In the genomic region with DNA sequence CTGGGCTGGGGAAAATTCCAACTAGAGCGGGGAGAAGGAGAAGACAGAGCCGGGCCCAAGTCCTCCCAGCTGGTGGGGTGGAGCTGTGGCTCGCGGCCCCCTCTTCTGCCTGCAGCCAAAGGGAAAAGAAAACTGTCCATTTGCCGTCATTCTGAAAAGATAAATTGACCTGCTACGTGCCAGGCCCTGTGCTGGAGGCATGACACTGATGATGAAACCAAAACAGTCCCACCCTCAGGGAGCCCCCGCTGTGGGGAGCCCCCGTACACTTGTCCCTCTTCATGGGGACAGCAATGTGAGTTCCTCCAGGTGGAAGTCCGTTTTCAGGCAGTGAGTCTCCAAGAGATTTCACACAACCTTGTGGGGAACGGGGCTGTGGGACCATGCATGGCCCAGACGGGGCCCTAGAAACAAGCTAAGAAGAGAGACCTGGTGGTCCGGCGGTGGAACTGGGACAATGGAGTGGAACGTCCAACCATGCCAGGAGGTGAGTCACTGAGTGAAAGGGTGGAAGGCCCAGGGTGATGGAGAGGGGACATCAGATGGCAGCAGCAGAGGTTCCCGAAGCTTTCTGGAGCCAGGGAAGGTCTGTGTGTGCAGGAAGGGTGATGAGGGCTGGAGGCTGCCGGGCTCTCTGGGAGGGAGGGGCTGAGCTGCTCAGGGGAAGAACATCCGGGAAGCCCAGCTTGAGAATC, we compare ENCODE assay signal across 21 cellular contexts.
DNase-seq lines count a peak whose midpoint lies in the region; ATAC-seq and TF ChIP-seq lines count a peak whose summit lies in the region.
"Had no signal": no experiment of that assay in that cellular context is flagged by ENCODE, and none has a peak within 500 bp of the region (broad histone marks: within the 10 kb centered on the region; RNA-seq: fewer than 3 reads in every experiment).

No MANE protein-coding gene starts in this region.

- H3K9me3 ChIP-seq in hepatocyte (ENCODE audit: low read depth) = no peaks in the 10 kb centered on the region
- H3K9me3 ChIP-seq in stomach = peaks cover 7 to 19% (median 15%) of the 10 kb centered on the region in 4 donors
- H3K9me3 ChIP-seq in prostate gland = no peaks in the 10 kb centered on the region

- no peak for TF ChIP-seq EP300 in stomach (IDR thresholded peaks at IDR 0.05)

- H3K27me3 ChIP-seq in hepatocyte (no peaks in the 10 kb centered on the region), stomach (peaks cover 0 to 20% (median 10%) of the 10 kb centered on the region in 3 donors), prostate gland (replicated peaks; ENCODE audit: insufficient read depth) (no peaks in the 10 kb centered on the region)

- no peaks in the 10 kb centered on the region for H3K79me2 ChIP-seq in hepatocyte

- H3K36me3 ChIP-seq in hepatocyte (replicated peaks; ENCODE audit: insufficient read depth, low read depth) (no peaks in the 10 kb centered on the region), stomach (no peaks in the 10 kb centered on the region), prostate gland (no peaks in the 10 kb centered on the region)
- H3K36me3 ChIP-seq: thoracic aorta had no signal

- intact Hi-C loops in stomach (cut with DNase I; ENCODE audit: low total_unique reads) = no loop called here
- intact Hi-C loops in prostate gland (cut with DNase I) = no loop called here

- H2AFZ ChIP-seq in hepatocyte = no peak overlapping the region

- no peaks in the 10 kb centered on the region for H3K9me2 ChIP-seq in hepatocyte (replicated peaks; ENCODE audit: insufficient read depth)

- TF ChIP-seq CTCF in hepatocyte (IDR thresholded peaks at IDR 0.05; ENCODE audit: poor library complexity) (no peak), stomach (IDR thresholded peaks at IDR 0.05) (no peak), prostate gland (IDR thresholded peaks at IDR 0.05) (no peak)

- TF ChIP-seq POLR2A in stomach (IDR thresholded peaks at IDR 0.05) (no peak), prostate gland (IDR thresholded peaks at IDR 0.05) (no peak)

- H3K27ac ChIP-seq in hepatocyte (peak overlapping the region; percentile 39), stomach (peak overlapping the region in 4 of 5 donors; percentile 38 to 67 (median 60)), prostate gland (no peak overlapping the region)
- H3K27ac ChIP-seq: thoracic aorta had no signal

- peaks cover 2% of the 10 kb centered on the region for H3K4me1 ChIP-seq in hepatocyte (ENCODE audit: insufficient read depth)
- H3K4me1 ChIP-seq in stomach = no peaks in the 10 kb centered on the region
- H3K4me1 ChIP-seq in prostate gland (replicated peaks) = no peaks in the 10 kb centered on the region

- 88% methylated on average over 17 of the region's 17 CpGs for WGBS in hepatocyte (ENCODE audit: low lambda C conversion rate, missing lambda C conversion rate)
- 64 to 74% (median 69%) methylated on average over 17 of the region's 17 CpGs for WGBS in stomach, 5 donors
- WGBS in prostate gland = 68% methylated on average over 17 of the region's 17 CpGs

- H3K4me2 ChIP-seq in hepatocyte = no peak overlapping the region
- H3K4me2 ChIP-seq: GM23338 had no signal

- H4K20me1 ChIP-seq in hepatocyte (ENCODE audit: insufficient read depth, poor library complexity, severe bottlenecking) = no peaks in the 10 kb centered on the region

- no peak for ATAC-seq in GM21717 (IDR thresholded peaks at IDR 0.05; ENCODE audit: unreplicated experiment)
- ATAC-seq: effector memory CD8-positive, alpha-beta T cell; GM23338 had no signal

- no peak overlapping the region for H3K4me3 ChIP-seq in hepatocyte
- H3K4me3 ChIP-seq in stomach = no peak overlapping the region
- no peak overlapping the region for H3K4me3 ChIP-seq in prostate gland
- H3K4me3 ChIP-seq: GM23338, thoracic aorta had no signal

- DNase-seq in EH (ENCODE audit: low read depth) (peak; percentile 35), ecto neural progenitor cell (ENCODE audit: low spot score) (peak; percentile 32), hepatocyte (ENCODE audit: low spot score) (no peak), stomach (peak; percentile 16), NCI-H146 (lab: John Stamatoyannopoulos, UW) (no peak), prostate gland (ENCODE audit: low spot score) (no peak), NCI-H748 treated with DMSO at 0.1 percent for 48 hours (lab: John Stamatoyannopoulos, UW) (no peak)
- DNase-seq: activated CD4-positive, alpha-beta T cell treated with anti-CD3 and anti-CD28 coated beads for 48 hours; activated naive CD4-positive, alpha-beta T cell treated with anti-CD3 and anti-CD28 coated beads for 36 hours; anterior cingulate cortex; cerebellar nuclear complex; COR-L47; effector memory CD8-positive, alpha-beta T cell; Karpas-422; mesendoderm; NCI-H2081; NCI-H510A; SW 1271 had no signal

Comparison
In these comparisons a context has a peak if more than half of its experiments do, and no peak if none do; other contexts are left out.
1. DNase-seq: peak in EH (single experiment), ecto neural progenitor cell (single experiment) and stomach (single experiment); none in hepatocyte (single experiment), NCI-H146 (single experiment), prostate gland (single experiment) and NCI-H748 treated with DMSO at 0.1 percent for 48 hours (single experiment).
2. H3K27ac ChIP-seq: peak in hepatocyte (single experiment) and stomach (4 of 5); none in prostate gland (0 of 2).